20 cellular contexts compared by ENCODE assay signal in the genomic region with DNA sequence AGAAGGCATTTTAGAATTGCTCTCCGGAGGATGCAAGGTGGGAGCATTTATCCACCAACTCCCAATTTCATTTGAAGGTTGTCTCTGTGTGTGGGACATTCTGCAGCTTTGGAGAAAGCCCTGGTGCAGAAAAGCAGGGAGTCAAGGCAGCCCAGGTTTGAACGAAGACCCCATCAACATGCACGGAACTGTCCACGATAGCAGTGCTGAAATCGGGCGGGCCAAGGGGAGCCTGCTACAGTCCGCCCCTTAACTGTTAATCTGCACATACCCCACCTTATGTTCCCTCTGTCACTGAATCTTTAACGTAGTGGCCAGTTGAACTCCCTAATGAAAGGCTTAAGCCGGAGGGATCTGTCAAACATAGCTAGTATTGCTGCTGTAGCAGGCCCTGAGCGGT.
"Had no signal": no experiment of that assay in that cellular context is flagged by ENCODE, and none has a peak within 500 bp of the region (broad histone marks: within the 10 kb centered on the region; RNA-seq: fewer than 3 reads in every experiment).

No MANE protein-coding gene starts in this region.

- ATAC-seq: activated CD8-positive, alpha-beta memory T cell treated with anti-CD3 and anti-CD28 coated beads, Interleukin-2, amount 10 ng/mL, durations not matched to agents 7 days and 5 days; effector memory CD8-positive, alpha-beta T cell; gastrocnemius medialis; heart left ventricle; left colon; naive thymus-derived CD8-positive, alpha-beta T cell had no signal

- H3K4me1 ChIP-seq: adrenal gland, gastrocnemius medialis, heart left ventricle, right atrium auricular region, tibial nerve, uterus had no signal

- H3K27me3 ChIP-seq: adrenal gland, right atrium auricular region, tibial nerve, uterus had no signal

- FAIRE-seq: small intestine had no signal

- H3K9me3 ChIP-seq: adrenal gland, gastrocnemius medialis, uterus had no signal

- H3K27ac ChIP-seq: adrenal gland, gastrocnemius medialis, heart left ventricle, right atrium auricular region, tibial nerve, uterus had no signal

- DNase-seq: activated CD4-positive, CD25-positive, alpha-beta regulatory T cell treated with anti-CD3 and anti-CD28 coated beads, Interleukin-2, amount 50 U/mL, for 72 hours; activated CD8-positive, alpha-beta memory T cell treated with anti-CD3 and anti-CD28 coated beads, Interleukin-2, amount 10 ng/mL, durations not matched to agents 7 days and 5 days; activated naive CD4-positive, alpha-beta T cell treated with anti-CD3 and anti-CD28 coated beads, Interleukin-2, amount 50 U/mL, for 16 hours; activated T-cell treated with anti-CD3 and anti-CD28 coated beads, Interleukin-2, amount 50 U/mL, for 1 hour; adrenal gland; dermis blood vessel endothelial cell; effector memory CD8-positive, alpha-beta T cell; gastrocnemius medialis; heart left ventricle; left colon; mammary epithelial cell; nucleus accumbens; small intestine; stimulated activated CD4-positive, alpha-beta T cell treated with anti-CD3 and anti-CD28 coated beads, Interleukin-4, amount 100 ng/mL, for 24 hours; stimulated activated naive CD4-positive, alpha-beta T cell treated with Interleukin-2 at 50 U/mL for 16 hours; substantia nigra; uterus had no signal

- H3K4me3 ChIP-seq: adrenal gland, gastrocnemius medialis, heart left ventricle, right atrium auricular region, tibial nerve, uterus had no signal

- H3K36me3 ChIP-seq: adrenal gland, gastrocnemius medialis, heart left ventricle, right atrium auricular region, tibial nerve, uterus had no signal
